Comparison of ENCODE assay signal across 19 cellular contexts in the genomic region with DNA sequence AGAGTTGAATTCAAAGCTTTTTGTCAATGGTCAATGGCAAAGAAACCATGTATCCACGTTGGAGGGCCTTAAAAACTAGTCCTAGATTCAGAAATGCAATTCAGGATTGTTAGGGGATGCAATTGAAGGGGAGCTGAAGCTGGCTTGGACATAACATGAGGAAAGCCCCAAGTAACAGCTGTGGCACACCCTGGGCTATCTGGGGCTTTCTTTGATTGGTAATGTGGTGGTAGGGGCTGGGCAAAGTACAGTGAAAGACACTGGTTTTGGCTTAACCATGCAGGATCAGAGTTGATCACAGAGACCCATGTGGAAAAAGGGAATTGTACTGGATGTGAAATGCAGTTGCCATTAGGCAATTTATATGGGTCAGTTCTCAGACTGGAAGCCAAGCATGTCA. TPM values are rescaled to one million over a fixed set of nuclear protein-coding genes. Genes with fewer than 3 reads are reported as not detected.
DNase-seq lines count a peak whose midpoint lies in the region; ATAC-seq and TF ChIP-seq lines count a peak whose summit lies in the region.
"Had no signal": no experiment of that assay in that cellular context is flagged by ENCODE, and none has a peak within 500 bp of the region (broad histone marks: within the 10 kb centered on the region; RNA-seq: fewer than 3 reads in every experiment).

No MANE protein-coding gene starts in this region.

- no peaks in the 10 kb centered on the region for H3K36me3 ChIP-seq in GM23338 (ENCODE audit: insufficient read depth)

- H3K4me1 Mint-ChIP-seq in GM23338, result peaks cover 3% of the 10 kb centered on the region; the same call in 2 of the 3 replicates
- H3K4me1 Mint-ChIP-seq in osteocyte (ENCODE audit: unreplicated experiment), result no peaks in the 10 kb centered on the region

- DNase-seq in GM23338 (ENCODE audit: low spot score) (no peak), osteocyte (ENCODE audit: extremely low spot score, unreplicated experiment) (peak; percentile 11), GM20000 (ENCODE audit: low spot score) (no peak), amniotic stem cell (lab: John Stamatoyannopoulos, UW) (no peak)
- DNase-seq in stimulated activated CD4-positive, alpha-beta T cell treated with anti-CD3 and anti-CD28 coated beads, Interleukin-2, amount 100 ng/mL, for 48 hours, result no peak
- DNase-seq: Caco-2; CD4-positive, CD25-positive, alpha-beta regulatory T cell; CD8-positive, alpha-beta T cell; DMS153; DND-41; GM23248; H9 had no signal

- H3K9me3 Mint-ChIP-seq in GM23338, result 0 out of 3 replicates have a peak, but pooled peaks cover 2% of the 10 kb centered on the region
- H3K9me3 Mint-ChIP-seq in osteocyte (ENCODE audit: unreplicated experiment), result peaks cover 5% of the 10 kb centered on the region
- H3K9me3 Mint-ChIP-seq: CD8-positive, alpha-beta T cell; H9 had no signal

- H3K27me3 Mint-ChIP-seq in GM23338 (ENCODE audit: insufficient read depth, low read depth, poor library complexity), result peaks cover 4% of the 10 kb centered on the region
- H3K27me3 Mint-ChIP-seq in osteocyte (ENCODE audit: unreplicated experiment), result no peaks in the 10 kb centered on the region

- peak overlapping the region; percentile 43; the same call in 1 of the 2 replicates for H2AFZ ChIP-seq in GM23338
- H2AFZ ChIP-seq: GM23248 had no signal

- ATAC-seq in GM23338, result no peak
- ATAC-seq: CD8-positive, alpha-beta T cell; HCT116 had no signal

- H3K27ac Mint-ChIP-seq in GM23338 (no peak overlapping the region), osteocyte (ENCODE audit: unreplicated experiment) (no peak overlapping the region)
- H3K27ac Mint-ChIP-seq: CD4-positive, CD25-positive, alpha-beta regulatory T cell; CD8-positive, alpha-beta T cell; H9 had no signal

- no peaks in the 10 kb centered on the region for H4K20me1 ChIP-seq in GM23338 (replicated peaks; ENCODE audit: insufficient read depth)

- H3K4me3 ChIP-seq in GM23338, result no peak overlapping the region
- H3K4me3 ChIP-seq: GM23248 had no signal

- H3K27me3 ChIP-seq in GM23338 (ENCODE audit: insufficient read depth), result no peaks in the 10 kb centered on the region

- peaks cover 7% of the 10 kb centered on the region; the same call in 1 of the 2 replicates for H3K4me1 ChIP-seq in GM23338 (ENCODE audit: insufficient read depth)

- no peaks in the 10 kb centered on the region for H3K79me2 ChIP-seq in GM23338 (replicated peaks; ENCODE audit: insufficient read depth)

- H3K9me2 ChIP-seq in GM23338 (ENCODE audit: insufficient read depth), result no peaks in the 10 kb centered on the region

- no peaks in the 10 kb centered on the region; the same call in 2 of the 3 replicates for H3K36me3 Mint-ChIP-seq in GM23338 (ENCODE audit: low read depth)
- H3K36me3 Mint-ChIP-seq in osteocyte (ENCODE audit: unreplicated experiment), result no peaks in the 10 kb centered on the region
- H3K36me3 Mint-ChIP-seq: CD4-positive, CD25-positive, alpha-beta regulatory T cell; CD8-positive, alpha-beta T cell had no signal

- no peak overlapping the region for H3K4me3 Mint-ChIP-seq in GM23338
- H3K4me3 Mint-ChIP-seq in osteocyte (ENCODE audit: unreplicated experiment), result no peak overlapping the region
- H3K4me3 Mint-ChIP-seq: CD4-positive, CD25-positive, alpha-beta regulatory T cell; CD8-positive, alpha-beta T cell; H9 had no signal

- no peak overlapping the region for H3K4me2 ChIP-seq in GM23338

- no peak for TF ChIP-seq CTCF in GM23338 (conservative IDR thresholded peaks at IDR 0.05; ENCODE audit: low read depth in 2 of 2)
- TF ChIP-seq CTCF in VCaP (conservative IDR thresholded peaks at IDR 0.05), result no peak
- no peak for TF ChIP-seq CTCF in osteocyte (IDR thresholded peaks at IDR 0.05)
- no peak for TF ChIP-seq CTCF in GM20000 (IDR thresholded peaks at IDR 0.05; ENCODE audit: extremely low read depth, missing control alignments)

- H3K27ac ChIP-seq in GM23338 (ENCODE audit: low read depth) (no peak overlapping the region), VCaP (peak overlapping the region; percentile 82)
- H3K27ac ChIP-seq: C4-2B, GM23248 had no signal

- no peaks in the 10 kb centered on the region for H3F3A ChIP-seq in GM23338 (replicated peaks; ENCODE audit: low read depth)

TF ChIP-seq in GM23338, 12 proteins besides CTCF, POLR2A, EP300 and RAD21 (continues in another document):
- TF ChIP-seq EZH2 (IDR thresholded peaks at IDR 0.05; ENCODE audit: low read depth, unreplicated experiment) (no peak), POLR2AphosphoS5 (IDR thresholded peaks at IDR 0.05; ENCODE audit: low read depth) (no peak), ZNF114 (CRISPR knock-in tag; IDR thresholded peaks at IDR 0.05) (no peak), STAT1 (IDR thresholded peaks at IDR 0.05; ENCODE audit: unreplicated experiment) (no peak), NANOG (IDR thresholded peaks at IDR 0.05; ENCODE audit: borderline replicate concordance) (no peak), CREB1 (CRISPR knock-in tag; IDR thresholded peaks at IDR 0.05; ENCODE audit: low read depth) (no peak), ZNF331 (CRISPR knock-in tag; IDR thresholded peaks at IDR 0.05; ENCODE audit: low read depth) (no peak), JUNB (IDR thresholded peaks at IDR 0.05; ENCODE audit: unreplicated experiment) (no peak)
- TF ChIP-seq, protein P1, sequence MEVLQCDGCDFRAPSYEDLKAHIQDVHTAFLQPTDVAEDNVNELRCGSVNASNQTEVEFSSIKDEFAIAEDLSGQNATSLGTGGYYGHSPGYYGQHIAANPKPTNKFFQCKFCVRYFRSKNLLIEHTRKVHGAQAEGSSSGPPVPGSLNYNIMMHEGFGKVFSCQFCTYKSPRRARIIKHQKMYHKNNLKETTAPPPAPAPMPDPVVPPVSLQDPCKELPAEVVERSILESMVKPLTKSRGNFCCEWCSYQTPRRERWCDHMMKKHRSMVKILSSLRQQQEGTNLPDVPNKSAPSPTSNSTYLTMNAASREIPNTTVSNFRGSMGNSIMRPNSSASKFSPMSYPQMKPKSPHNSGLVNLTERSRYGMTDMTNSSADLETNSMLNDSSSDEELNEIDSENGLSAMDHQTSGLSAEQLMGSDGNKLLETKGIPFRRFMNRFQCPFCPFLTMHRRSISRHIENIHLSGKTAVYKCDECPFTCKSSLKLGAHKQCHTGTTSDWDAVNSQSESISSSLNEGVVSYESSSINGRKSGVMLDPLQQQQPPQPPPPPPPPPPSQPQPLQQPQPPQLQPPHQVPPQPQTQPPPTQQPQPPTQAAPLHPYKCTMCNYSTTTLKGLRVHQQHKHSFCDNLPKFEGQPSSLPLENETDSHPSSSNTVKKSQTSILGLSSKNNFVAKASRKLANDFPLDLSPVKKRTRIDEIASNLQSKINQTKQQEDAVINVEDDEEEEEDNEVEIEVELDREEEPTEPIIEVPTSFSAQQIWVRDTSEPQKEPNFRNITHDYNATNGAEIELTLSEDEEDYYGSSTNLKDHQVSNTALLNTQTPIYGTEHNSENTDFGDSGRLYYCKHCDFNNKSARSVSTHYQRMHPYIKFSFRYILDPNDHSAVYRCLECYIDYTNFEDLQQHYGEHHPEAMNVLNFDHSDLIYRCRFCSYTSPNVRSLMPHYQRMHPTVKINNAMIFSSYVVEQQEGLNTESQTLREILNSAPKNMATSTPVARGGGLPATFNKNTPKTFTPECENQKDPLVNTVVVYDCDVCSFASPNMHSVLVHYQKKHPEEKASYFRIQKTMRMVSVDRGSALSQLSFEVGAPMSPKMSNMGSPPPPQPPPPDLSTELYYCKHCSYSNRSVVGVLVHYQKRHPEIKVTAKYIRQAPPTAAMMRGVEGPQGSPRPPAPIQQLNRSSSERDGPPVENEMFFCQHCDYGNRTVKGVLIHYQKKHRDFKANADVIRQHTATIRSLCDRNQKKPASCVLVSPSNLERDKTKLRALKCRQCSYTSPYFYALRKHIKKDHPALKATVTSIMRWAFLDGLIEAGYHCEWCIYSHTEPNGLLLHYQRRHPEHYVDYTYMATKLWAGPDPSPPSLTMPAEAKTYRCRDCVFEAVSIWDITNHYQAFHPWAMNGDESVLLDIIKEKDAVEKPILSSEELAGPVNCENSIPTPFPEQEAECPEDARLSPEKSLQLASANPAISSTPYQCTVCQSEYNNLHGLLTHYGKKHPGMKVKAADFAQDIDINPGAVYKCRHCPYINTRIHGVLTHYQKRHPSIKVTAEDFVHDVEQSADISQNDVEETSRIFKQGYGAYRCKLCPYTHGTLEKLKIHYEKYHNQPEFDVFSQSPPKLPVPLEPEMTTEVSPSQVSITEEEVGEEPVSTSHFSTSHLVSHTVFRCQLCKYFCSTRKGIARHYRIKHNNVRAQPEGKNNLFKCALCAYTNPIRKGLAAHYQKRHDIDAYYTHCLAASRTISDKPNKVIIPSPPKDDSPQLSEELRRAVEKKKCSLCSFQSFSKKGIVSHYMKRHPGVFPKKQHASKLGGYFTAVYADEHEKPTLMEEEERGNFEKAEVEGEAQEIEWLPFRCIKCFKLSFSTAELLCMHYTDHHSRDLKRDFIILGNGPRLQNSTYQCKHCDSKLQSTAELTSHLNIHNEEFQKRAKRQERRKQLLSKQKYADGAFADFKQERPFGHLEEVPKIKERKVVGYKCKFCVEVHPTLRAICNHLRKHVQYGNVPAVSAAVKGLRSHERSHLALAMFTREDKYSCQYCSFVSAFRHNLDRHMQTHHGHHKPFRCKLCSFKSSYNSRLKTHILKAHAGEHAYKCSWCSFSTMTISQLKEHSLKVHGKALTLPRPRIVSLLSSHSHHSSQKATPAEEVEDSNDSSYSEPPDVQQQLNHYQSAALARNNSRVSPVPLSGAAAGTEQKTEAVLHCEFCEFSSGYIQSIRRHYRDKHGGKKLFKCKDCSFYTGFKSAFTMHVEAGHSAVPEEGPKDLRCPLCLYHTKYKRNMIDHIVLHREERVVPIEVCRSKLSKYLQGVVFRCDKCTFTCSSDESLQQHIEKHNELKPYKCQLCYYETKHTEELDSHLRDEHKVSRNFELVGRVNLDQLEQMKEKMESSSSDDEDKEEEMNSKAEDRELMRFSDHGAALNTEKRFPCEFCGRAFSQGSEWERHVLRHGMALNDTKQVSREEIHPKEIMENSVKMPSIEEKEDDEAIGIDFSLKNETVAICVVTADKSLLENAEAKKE (CRISPR knock-in tag; IDR thresholded peaks at IDR 0.05), result no peak
- TF ChIP-seq, protein P2, sequence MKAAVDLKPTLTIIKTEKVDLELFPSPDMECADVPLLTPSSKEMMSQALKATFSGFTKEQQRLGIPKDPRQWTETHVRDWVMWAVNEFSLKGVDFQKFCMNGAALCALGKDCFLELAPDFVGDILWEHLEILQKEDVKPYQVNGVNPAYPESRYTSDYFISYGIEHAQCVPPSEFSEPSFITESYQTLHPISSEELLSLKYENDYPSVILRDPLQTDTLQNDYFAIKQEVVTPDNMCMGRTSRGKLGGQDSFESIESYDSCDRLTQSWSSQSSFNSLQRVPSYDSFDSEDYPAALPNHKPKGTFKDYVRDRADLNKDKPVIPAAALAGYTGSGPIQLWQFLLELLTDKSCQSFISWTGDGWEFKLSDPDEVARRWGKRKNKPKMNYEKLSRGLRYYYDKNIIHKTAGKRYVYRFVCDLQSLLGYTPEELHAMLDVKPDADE (IDR thresholded peaks at IDR 0.05), result no peak

RNA-seq across cellular contexts. Expression of a gene that starts 28.5 kb away (rescaled TPM):
- total RNA-seq in GM23338 (2014; rRNA removed; shearing (Covaris generic)), result not detected in 2 replicates
- not detected in 2 replicates for polyA plus RNA-seq in GM23338 (2016; fragmentation: Nextera tagmentation; extraction: Ambion mirVana)
- not detected in 2 replicates for total RNA-seq in osteocyte
- total RNA-seq: A172; A673; CD4-positive, CD25-positive, alpha-beta regulatory T cell; CD8-positive, alpha-beta T cell; GM23248; H4; H9 had no signal
- polyA plus RNA-seq: BJ; CD4-positive, CD25-positive, alpha-beta regulatory T cell; GM23248 had no signal

RNA-seq across cellular contexts. Expression of a gene that starts 44.1 kb away (rescaled TPM):
- total RNA-seq in GM23338 (2014; rRNA removed; shearing (Covaris generic)), result 76.9 and 79.8 TPM in 2 replicates
- polyA plus RNA-seq in GM23338 (2016; fragmentation: Nextera tagmentation; extraction: Ambion mirVana), result 24.0 and 24.9 TPM in 2 replicates
- total RNA-seq in osteocyte, result 106 and 109 TPM in 2 replicates
